17 cellular contexts compared by ENCODE assay signal in the genomic region with DNA sequence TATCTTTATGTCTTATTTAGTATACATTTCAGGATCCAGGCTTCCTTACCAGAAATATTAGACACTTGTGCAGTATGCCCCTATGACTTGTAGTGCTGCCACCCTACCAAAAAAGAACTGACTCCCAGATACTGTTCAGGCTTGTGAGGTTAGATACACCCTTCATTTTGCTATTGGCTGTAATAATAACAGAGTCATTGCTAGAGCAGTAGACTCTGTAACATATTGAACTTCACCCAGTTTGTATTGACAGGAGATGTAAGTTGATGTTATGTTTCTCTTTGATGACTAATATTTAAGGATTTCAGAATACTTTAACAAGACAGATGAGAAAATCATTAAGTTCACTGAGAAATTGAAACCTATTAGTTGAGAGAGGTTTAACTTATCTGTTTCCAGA. TPM values are rescaled to one million over a fixed set of nuclear protein-coding genes. Genes with fewer than 3 reads are reported as not detected.
DNase-seq lines count a peak whose midpoint lies in the region; ATAC-seq and TF ChIP-seq lines count a peak whose summit lies in the region.
"Had no signal": no experiment of that assay in that cellular context is flagged by ENCODE, and none has a peak within 500 bp of the region (broad histone marks: within the 10 kb centered on the region; RNA-seq: fewer than 3 reads in every experiment).

No MANE protein-coding gene starts in this region.

- H3K9ac ChIP-seq in mammary epithelial cell (ENCODE audit: insufficient read depth, low read length): no peak overlapping the region

- no peaks in the 10 kb centered on the region for H3K36me3 ChIP-seq in mammary epithelial cell (ENCODE audit: insufficient read depth, low read length)

- in situ Hi-C loops in mammary epithelial cell (cut with MboI; ENCODE audit: low sequenced_read_pairs in 2 of 2) (no loop called here), astrocyte of the spinal cord (cut with HindIII; ENCODE audit: low sequenced_read_pairs) (no loop called here)

- CTCF ChIA-PET in mammary epithelial cell (lab: Charles Lee; ENCODE audit: low non-redundant PET) (no interaction called here), MCF 10A (lab: Yijun Ruan, JAX) (no interaction called here)

- H3K4me1 Mint-ChIP-seq in MCF 10A (ENCODE audit: insufficient read depth, unreplicated experiment): peaks cover 5% of the 10 kb centered on the region
- peaks cover 23% of the 10 kb centered on the region for H3K4me1 Mint-ChIP-seq in activated T-cell treated with anti-CD3 and anti-CD28 coated beads, Interleukin-2, amount 50 U/mL, for 72 hours (ENCODE audit: low read depth)

- H3K4me2 ChIP-seq in mammary epithelial cell (ENCODE audit: insufficient read depth, low read depth, low read length): peak overlapping the region; percentile 16

- H3K27ac Mint-ChIP-seq in MCF 10A (ENCODE audit: low read depth, unreplicated experiment): no peak overlapping the region
- H3K27ac Mint-ChIP-seq in activated T-cell treated with anti-CD3 and anti-CD28 coated beads, Interleukin-2, amount 50 U/mL, for 72 hours: no peak overlapping the region

- H3K4me3 ChIP-seq in mammary epithelial cell (replicated peaks in 1 of 3; ENCODE audit: insufficient read depth in 1 of 3, low read depth in 2 of 3, low read length in 3 of 3) (no peak overlapping the region), astrocyte of the spinal cord (ENCODE audit: low read depth, low read length) (no peak overlapping the region)

- no peaks in the 10 kb centered on the region for H3K9me3 ChIP-seq in mammary epithelial cell (replicated peaks; ENCODE audit: insufficient read depth, low read length)
- H3K9me3 ChIP-seq: Caco-2 had no signal

- dilution Hi-C loops in mammary epithelial cell (cut with HindIII; ENCODE audit: low sequenced_read_pairs): no loop called here

- no peaks in the 10 kb centered on the region for H3K27me3 ChIP-seq in mammary epithelial cell (ENCODE audit: insufficient read depth, low read length)

- TF ChIP-seq CTCF in mammary epithelial cell (conservative IDR thresholded peaks at IDR 0.05 in 1 of 2, IDR thresholded peaks at IDR 0.05 in 1 of 2; ENCODE audit: extremely low read depth in 1 of 2, insufficient read depth in 1 of 2, low read depth in 1 of 2, low read length in 2 of 2) (no peak), MCF 10A (IDR thresholded peaks at IDR 0.05; ENCODE audit: unreplicated experiment) (no peak), astrocyte of the spinal cord (IDR thresholded peaks at IDR 0.05; ENCODE audit: low read depth, low read length) (no peak)

- peaks cover 81% of the 10 kb centered on the region for H3K79me2 ChIP-seq in mammary epithelial cell (ENCODE audit: insufficient read depth, low read length)

- no peaks in the 10 kb centered on the region for H4K20me1 ChIP-seq in mammary epithelial cell (ENCODE audit: insufficient read depth, low read length)

- peaks cover 28% of the 10 kb centered on the region for H3K36me3 Mint-ChIP-seq in MCF 10A (ENCODE audit: insufficient read depth, unreplicated experiment)
- H3K36me3 Mint-ChIP-seq in activated T-cell treated with anti-CD3 and anti-CD28 coated beads, Interleukin-2, amount 50 U/mL, for 72 hours (ENCODE audit: insufficient read depth in 2 of 2): peaks cover 0 to 6% of the 10 kb centered on the region in 2 donors

- H3K27me3 Mint-ChIP-seq in MCF 10A (ENCODE audit: insufficient read depth, unreplicated experiment): no peaks in the 10 kb centered on the region
- no peaks in the 10 kb centered on the region for H3K27me3 Mint-ChIP-seq in activated T-cell treated with anti-CD3 and anti-CD28 coated beads, Interleukin-2, amount 50 U/mL, for 72 hours (ENCODE audit: low read depth)
- H3K27me3 Mint-ChIP-seq: CD4-positive, CD25-positive, alpha-beta regulatory T cell had no signal

- H2AFZ ChIP-seq in mammary epithelial cell (ENCODE audit: low read depth, low read length): no peak overlapping the region

- no peak for ATAC-seq in HG03439 (IDR thresholded peaks at IDR 0.05; ENCODE audit: unreplicated experiment)
- ATAC-seq in activated T-cell treated with anti-CD3 and anti-CD28 coated beads, Interleukin-2, amount 50 U/mL, for 72 hours (replicated peaks in 1 of 2): no peak

- H3K4me3 Mint-ChIP-seq in MCF 10A (ENCODE audit: unreplicated experiment): no peak overlapping the region
- H3K4me3 Mint-ChIP-seq in activated T-cell treated with anti-CD3 and anti-CD28 coated beads, Interleukin-2, amount 50 U/mL, for 72 hours: no peak overlapping the region
- H3K4me3 Mint-ChIP-seq: CD4-positive, CD25-positive, alpha-beta regulatory T cell had no signal

- no peak overlapping the region for H3K27ac ChIP-seq in mammary epithelial cell (ENCODE audit: insufficient read depth, low read depth, low read length)
- H3K27ac ChIP-seq: HL-60 had no signal

- peak; percentile 7 for DNase-seq in mammary epithelial cell
- DNase-seq in MCF 10A (ENCODE audit: unreplicated experiment): no peak
- peak; percentile 10 for DNase-seq in astrocyte of the spinal cord (ENCODE audit: low read depth, low spot score)
- peak; percentile 8 for DNase-seq in kidney tubule cell (ENCODE audit: low spot score)
- DNase-seq in middle frontal gyrus (ENCODE audit: extremely low spot score, low spot score): no peak
- no peak for DNase-seq in activated T-cell treated with anti-CD3 and anti-CD28 coated beads, Interleukin-2, amount 50 U/mL, for 72 hours
- DNase-seq in NK-92 treated with Interleukin-12 subunit alpha and Interleukin-12 subunit beta, amount 100 ng/mL, for 24 hours (lab: John Stamatoyannopoulos, UW): no peak
- DNase-seq: AML-193; Caco-2; CD4-positive, CD25-positive, alpha-beta regulatory T cell; HCEC 1CT; MV-4-11; NCI-H1417 treated with DMSO at 0.1 percent for 48 hours; NCI-H2029; NCI-H82 had no signal

- peaks cover 3% of the 10 kb centered on the region for H3K4me1 ChIP-seq in mammary epithelial cell (ENCODE audit: insufficient read depth, low read length)
- H3K4me1 ChIP-seq: Caco-2 had no signal

- no TSS peak for BruUV-seq in mammary epithelial cell (replicated peaks; lab: Mats Ljungman, UMichigan)
- no TSS peak for BruUV-seq in MCF 10A (replicated peaks; lab: Mats Ljungman, UMichigan)

- POLR2A ChIA-PET in MCF 10A (lab: Yijun Ruan, JAX): no interaction called here

- no peaks in the 10 kb centered on the region for H3K9me3 Mint-ChIP-seq in MCF 10A (ENCODE audit: unreplicated experiment)
- no peaks in the 10 kb centered on the region for H3K9me3 Mint-ChIP-seq in activated T-cell treated with anti-CD3 and anti-CD28 coated beads, Interleukin-2, amount 50 U/mL, for 72 hours
- H3K9me3 Mint-ChIP-seq: CD4-positive, CD25-positive, alpha-beta regulatory T cell had no signal

- intact Hi-C loops in mammary epithelial cell (cut with micrococcal nuclease) (no loop called here), MCF 10A (cut with micrococcal nuclease) (no loop called here)

RNA-seq across cellular contexts. Expression of gene RNF111, which starts 32.9 kb away (rescaled TPM):
- 10 to 100 TPM; 22.0 to 30.7 TPM for total RNA-seq in mammary epithelial cell
- polyA plus RNA-seq in mammary epithelial cell: 17.2 TPM
- 93.1 TPM for polyA minus RNA-seq in mammary epithelial cell
- total RNA-seq in MCF 10A (2022): 29.2 and 32.8 TPM in 2 replicates
- total RNA-seq in activated T-cell treated with anti-CD3 and anti-CD28 coated beads, Interleukin-2, amount 50 U/mL, for 72 hours: 10 to 100 TPM; 27.9 to 30.4 TPM

Comparison
In these comparisons a context has a peak if more than half of its experiments do, and no peak if none do; other contexts are left out.
1. DNase-seq: peak in mammary epithelial cell (single experiment), astrocyte of the spinal cord (single experiment) and kidney tubule cell (single experiment); none in MCF 10A (single experiment), middle frontal gyrus (single experiment), activated T-cell treated with anti-CD3 and anti-CD28 coated beads, Interleukin-2, amount 50 U/mL, for 72 hours (0 of 2) and NK-92 treated with Interleukin-12 subunit alpha and Interleukin-12 subunit beta, amount 100 ng/mL, for 24 hours (single experiment).